In genomic region chr13:46668906-46669525, GRCh38 we compare ENCODE assay signal across 13 cellular contexts.
DNase-seq lines count a peak whose midpoint lies in the region; ATAC-seq and TF ChIP-seq lines count a peak whose summit lies in the region.
"Had no signal": no experiment of that assay in that cellular context is flagged by ENCODE, and none has a peak within 500 bp of the region (broad histone marks: within the 10 kb centered on the region; RNA-seq: fewer than 3 reads in every experiment).

No MANE protein-coding gene starts in this region.

- H3K4me1 ChIP-seq in CD8-positive, alpha-beta memory T cell (ENCODE audit: insufficient read depth, low read length) = peaks cover 13% of the 10 kb centered on the region
- H3K4me1 ChIP-seq in HEK293 (ENCODE audit: control insufficient read depth, insufficient read depth, low read length) (peaks cover 9% of the 10 kb centered on the region), sigmoid colon (peaks cover 0 to 50% (median 48%) of the 10 kb centered on the region in 4 donors)

- peaks cover 0 to 14% (median 11%) of the 10 kb centered on the region in 3 donors for H3K36me3 Mint-ChIP-seq in CD8-positive, alpha-beta memory T cell
- peaks cover 20% of the 10 kb centered on the region for H3K36me3 Mint-ChIP-seq in activated T-helper 17 cell treated with anti-CD3 and anti-CD28 coated beads, Interleukin-2, amount 50 U/mL, for 72 hours (ENCODE audit: low read depth)
- H3K36me3 Mint-ChIP-seq in naive B cell = peaks cover 0 to 18% of the 10 kb centered on the region in 2 donors

- DNase-seq in CD8-positive, alpha-beta memory T cell = no peak
- no peak for DNase-seq in naive B cell
- DNase-seq in sigmoid colon = no peak
- no peak for DNase-seq in KG1 (lab: John Stamatoyannopoulos, UW)
- DNase-seq in NCI-H187 (lab: John Stamatoyannopoulos, UW) = no peak
- DNase-seq: Caco-2; NCI-H1930; NK-92 treated with Interleukin-12 subunit alpha and Interleukin-12 subunit beta, amount 100 ng/mL, for 24 hours had no signal

- H3K9me3 ChIP-seq in CD8-positive, alpha-beta memory T cell (ENCODE audit: low read length) = no peaks in the 10 kb centered on the region
- H3K9me3 ChIP-seq in HEK293 (ENCODE audit: control insufficient read depth, insufficient read depth, low read depth, low read length) (no peaks in the 10 kb centered on the region), sigmoid colon (no peaks in the 10 kb centered on the region)
- H3K9me3 ChIP-seq: Caco-2, heart left ventricle, thyroid gland had no signal

- TF ChIP-seq POLR2A in sigmoid colon (IDR thresholded peaks at IDR 0.05) = no peak

- peak overlapping the region; percentile 7 to 70 (median 52) for H3K4me3 Mint-ChIP-seq in CD8-positive, alpha-beta memory T cell
- peak overlapping the region; percentile 85 for H3K4me3 Mint-ChIP-seq in activated T-helper 17 cell treated with anti-CD3 and anti-CD28 coated beads, Interleukin-2, amount 50 U/mL, for 72 hours
- H3K4me3 Mint-ChIP-seq in naive B cell = peak overlapping the region; percentile 69 to 88 (median 80)

- H3K27ac ChIP-seq in CD8-positive, alpha-beta memory T cell (ENCODE audit: low read depth, low read length) = no peak overlapping the region
- H3K27ac ChIP-seq in HEK293 (ENCODE audit: extremely low read depth, low read depth, low read length) (no peak overlapping the region), sigmoid colon (peak overlapping the region in 2 of 4 donors; percentile 59 to 77)

- H3K9me3 Mint-ChIP-seq in CD8-positive, alpha-beta memory T cell = no peaks in the 10 kb centered on the region
- no peaks in the 10 kb centered on the region for H3K9me3 Mint-ChIP-seq in activated T-helper 17 cell treated with anti-CD3 and anti-CD28 coated beads, Interleukin-2, amount 50 U/mL, for 72 hours
- no peaks in the 10 kb centered on the region for H3K9me3 Mint-ChIP-seq in naive B cell

- no peak for TF ChIP-seq EP300 in sigmoid colon (IDR thresholded peaks at IDR 0.05)

- H3K4me1 Mint-ChIP-seq in CD8-positive, alpha-beta memory T cell = peaks cover 36 to 56% (median 49%) of the 10 kb centered on the region in 3 donors
- H3K4me1 Mint-ChIP-seq in activated T-helper 17 cell treated with anti-CD3 and anti-CD28 coated beads, Interleukin-2, amount 50 U/mL, for 72 hours = peaks cover 42% of the 10 kb centered on the region
- peaks cover 41 to 64% (median 61%) of the 10 kb centered on the region in 3 donors for H3K4me1 Mint-ChIP-seq in naive B cell

- POLR2A ChIA-PET in CD8-positive, alpha-beta memory T cell (lab: Charles Lee) = interaction anchor here (0.5 kb wide), 1 partner anchor 8 kb away, joined by 3 read pairs; no protein-coding TSS in a partner anchor
- POLR2A ChIA-PET in HEK293 (lab: Yijun Ruan, JAX) = no interaction called here

- H3K4me3 ChIP-seq in CD8-positive, alpha-beta memory T cell (ENCODE audit: low read length) = no peak overlapping the region
- H3K4me3 ChIP-seq in HEK293 (ENCODE audit: low read depth, low read length) = no peak overlapping the region
- H3K4me3 ChIP-seq in sigmoid colon = no peak overlapping the region
- H3K4me3 ChIP-seq: K562, thyroid gland had no signal

- no peaks in the 10 kb centered on the region for H3K27me3 Mint-ChIP-seq in CD8-positive, alpha-beta memory T cell
- H3K27me3 Mint-ChIP-seq in activated T-helper 17 cell treated with anti-CD3 and anti-CD28 coated beads, Interleukin-2, amount 50 U/mL, for 72 hours = no peaks in the 10 kb centered on the region
- no peaks in the 10 kb centered on the region for H3K27me3 Mint-ChIP-seq in naive B cell

- CTCF ChIA-PET in CD8-positive, alpha-beta memory T cell (lab: Charles Lee) = interaction anchor here (1.0 to 1.4 kb wide), 3 partner anchors 9 to 117 kb away, joined by 3 to 4 read pairs (median 3); no protein-coding TSS in a partner anchor
- CTCF ChIA-PET in HEK293 (lab: Yijun Ruan, JAX) = interaction anchor here (1.1 to 1.3 kb wide), 2 partner anchors 29 to 117 kb away, joined by 3 read pairs; no protein-coding TSS in a partner anchor

- peak overlapping the region in 7 of 8 donors; percentile 13 to 78 (median 31) for H3K27ac Mint-ChIP-seq in CD8-positive, alpha-beta memory T cell
- peak overlapping the region; percentile 30 for H3K27ac Mint-ChIP-seq in activated T-helper 17 cell treated with anti-CD3 and anti-CD28 coated beads, Interleukin-2, amount 50 U/mL, for 72 hours
- peak overlapping the region; percentile 76 to 95 (median 87) for H3K27ac Mint-ChIP-seq in naive B cell

- ATAC-seq in activated T-helper 17 cell treated with anti-CD3 and anti-CD28 coated beads, Interleukin-2, amount 50 U/mL, for 72 hours (replicated peaks) = no peak
- ATAC-seq in naive B cell (ENCODE audit: low read depth in 2 of 2) = no peak
- ATAC-seq: K562 had no signal

- TF ChIP-seq CTCF in HEK293 (tag by site-specific recombination; IDR thresholded peaks at IDR 0.05) (no peak), sigmoid colon (IDR thresholded peaks at IDR 0.05) (no peak)

- 49 to 75% methylated on average over 6 of the region's 6 CpGs for WGBS in sigmoid colon, 2 donors

- H3K36me3 ChIP-seq in CD8-positive, alpha-beta memory T cell (ENCODE audit: insufficient read depth, low read length) = no peaks in the 10 kb centered on the region
- peaks cover 0 to 5% of the 10 kb centered on the region in 2 experiments; a peak in 1 of 3 replicates for H3K36me3 ChIP-seq in HEK293 (ENCODE audit: control insufficient read depth in 2 of 2, insufficient read depth in 1 of 2, low read length in 2 of 2)
- no peaks in the 10 kb centered on the region for H3K36me3 ChIP-seq in sigmoid colon
- H3K36me3 ChIP-seq: thyroid gland had no signal

- no peaks in the 10 kb centered on the region for H3K27me3 ChIP-seq in CD8-positive, alpha-beta memory T cell (ENCODE audit: insufficient read depth, low read length, poor library complexity, severe bottlenecking)
- no peaks in the 10 kb centered on the region for H3K27me3 ChIP-seq in sigmoid colon
- H3K27me3 ChIP-seq: heart left ventricle, thyroid gland had no signal

- intact Hi-C loops in sigmoid colon (cut with DNase I) = no loop called here

TF ChIP-seq in HEK293, 187 proteins besides CTCF, POLR2A, EP300 and RAD21:
- TF ChIP-seq FEZF1 (tag by site-specific recombination; IDR thresholded peaks at IDR 0.05) (peak; percentile 75), ZNF133 (tag by site-specific recombination; IDR thresholded peaks at IDR 0.05) (no peak), OSR2 (tag by site-specific recombination; IDR thresholded peaks at IDR 0.05) (0 out of 2 replicates have a peak, but pooled peaks have one; percentile 11), ZNF433 (tag by site-specific recombination; IDR thresholded peaks at IDR 0.05; ENCODE audit: low read depth) (no peak), PRDM6 (tag by site-specific recombination; IDR thresholded peaks at IDR 0.05) (0 out of 2 replicates have a peak, but pooled peaks have one; percentile 20)

Comparison
In these comparisons a context has a peak if more than half of its experiments do, and no peak if none do; other contexts are left out.
1. H3K27ac Mint-ChIP-seq: peak in every context shown above with its lines; median percentile 87 in naive B cell; 31 in CD8-positive, alpha-beta memory T cell; 30 in activated T-helper 17 cell treated with anti-CD3 and anti-CD28 coated beads, Interleukin-2, amount 50 U/mL, for 72 hours.